ENCODE assay signal across 13 cellular contexts in the genomic region with DNA sequence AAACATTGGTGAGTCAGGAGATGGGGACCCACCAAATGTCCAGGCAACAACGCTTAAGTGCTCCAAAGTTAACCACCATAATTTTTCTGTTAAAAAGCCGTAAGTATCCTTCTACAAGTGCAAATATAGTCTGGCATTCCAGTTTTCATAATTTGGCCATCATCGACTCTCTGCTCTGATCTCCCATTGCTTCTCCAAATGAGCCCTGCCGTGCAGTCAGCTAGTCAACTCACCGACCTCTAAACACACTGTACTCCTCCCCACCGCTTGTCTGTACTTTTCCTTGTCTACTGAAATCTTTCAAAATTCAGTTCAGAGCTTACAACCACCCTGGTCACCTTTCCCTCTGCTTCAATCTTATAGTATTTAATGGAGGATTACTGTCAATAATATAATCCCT. TPM values are rescaled to one million over a fixed set of nuclear protein-coding genes. Genes with fewer than 3 reads are reported as not detected.
DNase-seq lines count a peak whose midpoint lies in the region; ATAC-seq and TF ChIP-seq lines count a peak whose summit lies in the region.
"Had no signal": no experiment of that assay in that cellular context is flagged by ENCODE, and none has a peak within 500 bp of the region (broad histone marks: within the 10 kb centered on the region; RNA-seq: fewer than 3 reads in every experiment).

No MANE protein-coding gene starts in this region.

- H3K9me3 Mint-ChIP-seq in T-helper 1 cell treated with Interleukin-12 subunit alpha and Interleukin-12 subunit beta and Interleukin-4 antibody, amounts not matched to agents 30 μg/mL and 1 μg/mL, for 36 hours = peaks cover 3% of the 10 kb centered on the region
- H3K9me3 Mint-ChIP-seq in activated T-helper 1 cell treated with anti-CD3 and anti-CD28 coated beads, Interleukin-12 subunit alpha, Interleukin-12 subunit beta, Interleukin-2, Interleukin-4 antibody, amounts not matched to agents 30 ng/mL and 10 ng/mL and 1 ng/mL, durations not matched to agents 14 hours and 24 hours and 36 hours = no peaks in the 10 kb centered on the region
- no peaks in the 10 kb centered on the region for H3K9me3 Mint-ChIP-seq in naive thymus-derived CD4-positive, alpha-beta T cell

- DNase-seq in T-helper 1 cell (no peak), activated gamma-delta T cell treated with Interleukin-2 at 50 U/mL for 16 hours (no peak), hypothalamus (lab: John Stamatoyannopoulos, UW) (no peak), psoas muscle (no peak)
- no peak for DNase-seq in activated T-helper 1 cell treated with anti-CD3 and anti-CD28 coated beads, Interleukin-12 subunit alpha, Interleukin-12 subunit beta, Interleukin-2, Interleukin-4 antibody, amounts not matched to agents 30 ng/mL and 10 ng/mL and 1 ng/mL, durations not matched to agents 14 hours and 24 hours and 36 hours (ENCODE audit: low spot score)
- no peak for DNase-seq in naive thymus-derived CD4-positive, alpha-beta T cell
- DNase-seq: activated CD4-positive, CD25-positive, alpha-beta regulatory T cell; Calu3; effector CD8-positive, alpha-beta T cell; mammary epithelial cell; SJCRH30 had no signal

- H3K4me3 ChIP-seq in HUES6 (ENCODE audit: low read depth, low read length) (no peak overlapping the region), psoas muscle (no peak overlapping the region)
- no peak overlapping the region for H3K4me3 ChIP-seq in naive thymus-derived CD4-positive, alpha-beta T cell (ENCODE audit: low read length)
- H3K4me3 ChIP-seq: SJCRH30 had no signal

- CTCF ChIA-PET in naive thymus-derived CD4-positive, alpha-beta T cell (lab: Charles Lee) = interaction anchor here (0.7 kb wide), 1 partner anchor 15 kb away, joined by 4 read pairs; no protein-coding TSS in a partner anchor

- H3K27ac Mint-ChIP-seq in T-helper 1 cell treated with Interleukin-12 subunit alpha and Interleukin-12 subunit beta and Interleukin-4 antibody, amounts not matched to agents 30 μg/mL and 1 μg/mL, for 36 hours = peak overlapping the region; percentile 16
- H3K27ac Mint-ChIP-seq in activated T-helper 1 cell treated with anti-CD3 and anti-CD28 coated beads, Interleukin-12 subunit alpha, Interleukin-12 subunit beta, Interleukin-2, Interleukin-4 antibody, amounts not matched to agents 30 ng/mL and 10 ng/mL and 1 ng/mL, durations not matched to agents 14 hours and 24 hours and 36 hours = peak overlapping the region; percentile 61
- peak overlapping the region; percentile 70 to 97 (median 92) for H3K27ac Mint-ChIP-seq in naive thymus-derived CD4-positive, alpha-beta T cell

- H3K36me3 Mint-ChIP-seq in T-helper 1 cell treated with Interleukin-12 subunit alpha and Interleukin-12 subunit beta and Interleukin-4 antibody, amounts not matched to agents 30 μg/mL and 1 μg/mL, for 36 hours (ENCODE audit: low read depth) = peaks cover 6% of the 10 kb centered on the region
- H3K36me3 Mint-ChIP-seq in activated T-helper 1 cell treated with anti-CD3 and anti-CD28 coated beads, Interleukin-12 subunit alpha, Interleukin-12 subunit beta, Interleukin-2, Interleukin-4 antibody, amounts not matched to agents 30 ng/mL and 10 ng/mL and 1 ng/mL, durations not matched to agents 14 hours and 24 hours and 36 hours (ENCODE audit: low read depth) = peaks cover 9% of the 10 kb centered on the region
- H3K36me3 Mint-ChIP-seq in naive thymus-derived CD4-positive, alpha-beta T cell = peaks cover 0 to 12% (median 0%) of the 10 kb centered on the region in 5 donors

- H3K4me1 ChIP-seq in HUES6 (ENCODE audit: control insufficient read depth, insufficient read depth, low read length) (peaks cover 52% of the 10 kb centered on the region), psoas muscle (peaks cover 46% of the 10 kb centered on the region)
- peaks cover 56 to 82% of the 10 kb centered on the region in 2 donors for H3K4me1 ChIP-seq in naive thymus-derived CD4-positive, alpha-beta T cell (ENCODE audit: control insufficient read depth in 2 of 2, insufficient read depth in 2 of 2, low read length in 2 of 2)

- peak overlapping the region; percentile 8 for H3K4me3 Mint-ChIP-seq in T-helper 1 cell treated with Interleukin-12 subunit alpha and Interleukin-12 subunit beta and Interleukin-4 antibody, amounts not matched to agents 30 μg/mL and 1 μg/mL, for 36 hours
- no peak overlapping the region for H3K4me3 Mint-ChIP-seq in activated T-helper 1 cell treated with anti-CD3 and anti-CD28 coated beads, Interleukin-12 subunit alpha, Interleukin-12 subunit beta, Interleukin-2, Interleukin-4 antibody, amounts not matched to agents 30 ng/mL and 10 ng/mL and 1 ng/mL, durations not matched to agents 14 hours and 24 hours and 36 hours
- H3K4me3 Mint-ChIP-seq in naive thymus-derived CD4-positive, alpha-beta T cell = peak overlapping the region in 9 of 10 donors; percentile 13 to 88 (median 71)

- H3K9ac ChIP-seq in HUES6 (ENCODE audit: low read length) = no peak overlapping the region

- H3K27me3 ChIP-seq in HUES6 (ENCODE audit: control insufficient read depth, insufficient read depth, low read length) = no peaks in the 10 kb centered on the region
- no peaks in the 10 kb centered on the region for H3K27me3 ChIP-seq in naive thymus-derived CD4-positive, alpha-beta T cell (ENCODE audit: control insufficient read depth in 2 of 2, insufficient read depth in 2 of 2, low read length in 2 of 2)
- no peaks in the 10 kb centered on the region for H3K27me3 ChIP-seq in psoas muscle (ENCODE audit: insufficient read depth in 3 of 3, low read length in 2 of 3)
- H3K27me3 ChIP-seq: SJCRH30 had no signal

- intact Hi-C loops in activated T-helper 1 cell treated with anti-CD3 and anti-CD28 coated beads, Interleukin-12 subunit alpha, Interleukin-12 subunit beta, Interleukin-2, Interleukin-4 antibody, amounts not matched to agents 30 ng/mL and 10 ng/mL and 1 ng/mL, durations not matched to agents 14 hours and 24 hours and 36 hours (cut with micrococcal nuclease) = no loop called here
- intact Hi-C loops in naive thymus-derived CD4-positive, alpha-beta T cell (cut with micrococcal nuclease) = no loop called here
- intact Hi-C loops in psoas muscle (cut with DNase I) = loop anchor here in 1 of 2 donors (10.0 kb wide), 1 partner anchor 393 kb away; no protein-coding TSS in a partner anchor

- H3K4me1 Mint-ChIP-seq in T-helper 1 cell treated with Interleukin-12 subunit alpha and Interleukin-12 subunit beta and Interleukin-4 antibody, amounts not matched to agents 30 μg/mL and 1 μg/mL, for 36 hours (ENCODE audit: low read depth) = peaks cover 56% of the 10 kb centered on the region
- H3K4me1 Mint-ChIP-seq in activated T-helper 1 cell treated with anti-CD3 and anti-CD28 coated beads, Interleukin-12 subunit alpha, Interleukin-12 subunit beta, Interleukin-2, Interleukin-4 antibody, amounts not matched to agents 30 ng/mL and 10 ng/mL and 1 ng/mL, durations not matched to agents 14 hours and 24 hours and 36 hours (ENCODE audit: low read depth) = peaks cover 79% of the 10 kb centered on the region
- peaks cover 52 to 94% (median 78%) of the 10 kb centered on the region in 7 donors for H3K4me1 Mint-ChIP-seq in naive thymus-derived CD4-positive, alpha-beta T cell

- POLR2A ChIA-PET in naive thymus-derived CD4-positive, alpha-beta T cell (lab: Charles Lee) = interaction anchor here (1.6 kb wide), 1 partner anchor 8 kb away, joined by 5 read pairs; no protein-coding TSS in a partner anchor

- 66 to 80% (median 68%) methylated on average over 6 of the region's 6 CpGs for WGBS in psoas muscle, 3 donors

- no peak for TF ChIP-seq CTCF in psoas muscle (IDR thresholded peaks at IDR 0.05)

- no peaks in the 10 kb centered on the region for H3K9me3 ChIP-seq in HUES6 (ENCODE audit: control insufficient read depth, insufficient read depth, low read depth, low read length)
- no peaks in the 10 kb centered on the region for H3K9me3 ChIP-seq in naive thymus-derived CD4-positive, alpha-beta T cell (ENCODE audit: control insufficient read depth in 2 of 3, low read length in 3 of 3)
- H3K9me3 ChIP-seq in psoas muscle = no peaks in the 10 kb centered on the region
- H3K9me3 ChIP-seq: SJCRH30 had no signal

- H3K36me3 ChIP-seq in HUES6 (ENCODE audit: control insufficient read depth, insufficient read depth, low read length) = no peaks in the 10 kb centered on the region
- H3K36me3 ChIP-seq in naive thymus-derived CD4-positive, alpha-beta T cell (ENCODE audit: control insufficient read depth in 2 of 3, insufficient read depth in 3 of 3, low read length in 3 of 3) = no peaks in the 10 kb centered on the region
- H3K36me3 ChIP-seq in psoas muscle (ENCODE audit: insufficient read depth in 1 of 2, low read depth in 1 of 2) = no peaks in the 10 kb centered on the region
- H3K36me3 ChIP-seq: SJCRH30 had no signal

- no peak for ATAC-seq in naive thymus-derived CD4-positive, alpha-beta T cell
- ATAC-seq in psoas muscle = no peak

- H3K27me3 Mint-ChIP-seq in T-helper 1 cell treated with Interleukin-12 subunit alpha and Interleukin-12 subunit beta and Interleukin-4 antibody, amounts not matched to agents 30 μg/mL and 1 μg/mL, for 36 hours (ENCODE audit: low read depth) = no peaks in the 10 kb centered on the region
- H3K27me3 Mint-ChIP-seq in activated T-helper 1 cell treated with anti-CD3 and anti-CD28 coated beads, Interleukin-12 subunit alpha, Interleukin-12 subunit beta, Interleukin-2, Interleukin-4 antibody, amounts not matched to agents 30 ng/mL and 10 ng/mL and 1 ng/mL, durations not matched to agents 14 hours and 24 hours and 36 hours (ENCODE audit: insufficient read depth) = no peaks in the 10 kb centered on the region
- no peaks in the 10 kb centered on the region for H3K27me3 Mint-ChIP-seq in naive thymus-derived CD4-positive, alpha-beta T cell

- H3K27ac ChIP-seq in HUES6 (ENCODE audit: low read depth, low read length) (0 out of 2 replicates have a peak overlapping the region, but pooled peaks have one; percentile 45), psoas muscle (no peak overlapping the region)
- peak overlapping the region; percentile 31 for H3K27ac ChIP-seq in naive thymus-derived CD4-positive, alpha-beta T cell (ENCODE audit: low read depth, low read length)
- H3K27ac ChIP-seq: SJCRH30 had no signal

RNA-seq across cellular contexts. Expression of gene SLC25A19, which starts 52.6 kb away (rescaled TPM):
- 119 and 126 TPM in 2 replicates for total RNA-seq in activated T-helper 1 cell treated with anti-CD3 and anti-CD28 coated beads, Interleukin-12 subunit alpha, Interleukin-12 subunit beta, Interleukin-2, Interleukin-4 antibody, amounts not matched to agents 30 ng/mL and 10 ng/mL and 1 ng/mL, durations not matched to agents 14 hours and 24 hours and 36 hours
- total RNA-seq in naive thymus-derived CD4-positive, alpha-beta T cell = 10 to 100 TPM; 15.6 to 42.5 (median 21.1) TPM
- 10 to 100 TPM; 13.0 to 15.5 TPM for polyA plus RNA-seq in naive thymus-derived CD4-positive, alpha-beta T cell
- total RNA-seq in psoas muscle = 10 to 100 TPM; 11.3 to 41.7 (median 16.0) TPM
- polyA plus RNA-seq in psoas muscle = 10 to 100 TPM; 24.9 to 52.7 (median 34.5) TPM

Comparison
In these comparisons a context has a peak if more than half of its experiments do, and no peak if none do; other contexts are left out.
1. H3K27ac Mint-ChIP-seq: peak in every context shown above with its lines; median percentile 92 in naive thymus-derived CD4-positive, alpha-beta T cell; 61 in activated T-helper 1 cell treated with anti-CD3 and anti-CD28 coated beads, Interleukin-12 subunit alpha, Interleukin-12 subunit beta, Interleukin-2, Interleukin-4 antibody, amounts not matched to agents 30 ng/mL and 10 ng/mL and 1 ng/mL, durations not matched to agents 14 hours and 24 hours and 36 hours; 16 in T-helper 1 cell treated with Interleukin-12 subunit alpha and Interleukin-12 subunit beta and Interleukin-4 antibody, amounts not matched to agents 30 μg/mL and 1 μg/mL, for 36 hours.